ENCODE assay signal across 28 cellular contexts in the genomic region with DNA sequence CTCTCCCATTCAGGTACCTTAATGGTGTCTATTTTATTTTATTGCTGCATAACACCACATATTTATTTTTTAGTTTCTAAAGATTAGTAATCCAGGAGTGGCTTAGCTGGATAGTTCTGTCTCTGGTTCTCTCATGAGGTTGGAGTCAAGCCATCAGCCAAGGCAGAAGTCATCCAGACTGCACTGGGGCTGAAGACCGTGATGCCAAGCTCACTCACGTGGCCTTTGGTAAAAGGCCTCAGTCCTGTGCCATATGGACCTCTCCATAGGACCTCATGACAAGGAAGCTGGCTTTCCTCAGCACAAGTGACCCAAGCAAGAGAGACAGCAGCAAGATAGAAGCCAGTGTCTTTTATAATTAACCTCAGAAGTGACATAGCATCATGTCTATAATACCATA.
"Had no signal": no experiment of that assay in that cellular context is flagged by ENCODE, and none has a peak within 500 bp of the region (broad histone marks: within the 10 kb centered on the region; RNA-seq: fewer than 3 reads in every experiment).

No MANE protein-coding gene starts in this region.

- H3K9ac ChIP-seq: neural progenitor cell, parathyroid adenoma had no signal

- H2AFZ ChIP-seq: hepatocyte, neural progenitor cell, parathyroid adenoma had no signal

- H3K79me2 ChIP-seq: hepatocyte, parathyroid adenoma had no signal

- H3K36me3 ChIP-seq: neural progenitor cell, neutrophil, right atrium auricular region, right lobe of liver, thyroid gland, upper lobe of right lung had no signal

- H3K4me2 ChIP-seq: hepatocyte, neural progenitor cell, smooth muscle cell had no signal

- FAIRE-seq: urothelium cell line had no signal

- H3K9me3 Mint-ChIP-seq: mesothelial cell of epicardium; naive B cell; natural killer cell; nephron progenitor cell; neural progenitor cell; stimulated activated memory B cell treated with anti-CD40 and anti-IgM and Interleukin-4, amounts not matched to agents 10 μg/mL and 1 μg/mL and 100 μg/mL, for 72 hours had no signal

- H3K27me3 ChIP-seq: hepatocyte, neural progenitor cell, neutrophil, right atrium auricular region, right lobe of liver, stomach, testis, thyroid gland, transverse colon, upper lobe of right lung had no signal

- H3K9me3 ChIP-seq: left ventricle myocardium inferior, neutrophil, right atrium auricular region, right lobe of liver, stomach, testis, thyroid gland, transverse colon, upper lobe of right lung had no signal

- H3K4me3 Mint-ChIP-seq: mesothelial cell of epicardium; naive B cell; natural killer cell; nephron progenitor cell; neural progenitor cell; stimulated activated memory B cell treated with anti-CD40 and anti-IgM and Interleukin-4, amounts not matched to agents 10 μg/mL and 1 μg/mL and 100 μg/mL, for 72 hours had no signal

- H3K4me3 ChIP-seq: hepatocyte, left ventricle myocardium inferior, lung, neural progenitor cell, right atrium auricular region, right lobe of liver, smooth muscle cell, stomach, testis, thyroid gland, transverse colon, upper lobe of right lung had no signal

- H3K4me1 Mint-ChIP-seq: mesothelial cell of epicardium, naive B cell had no signal

- H3K27ac Mint-ChIP-seq: mesothelial cell of epicardium; naive B cell; nephron progenitor cell; neural progenitor cell; stimulated activated memory B cell treated with anti-CD40 and anti-IgM and Interleukin-4, amounts not matched to agents 10 μg/mL and 1 μg/mL and 100 μg/mL, for 72 hours had no signal

- H3K27me3 Mint-ChIP-seq: naive B cell; stimulated activated memory B cell treated with anti-CD40 and anti-IgM and Interleukin-4, amounts not matched to agents 10 μg/mL and 1 μg/mL and 100 μg/mL, for 72 hours had no signal

- H3K27ac ChIP-seq: hepatocyte, left ventricle myocardium inferior, neural progenitor cell, neutrophil, parathyroid adenoma, right atrium auricular region, right lobe of liver, stomach, testis, thyroid gland, transverse colon, upper lobe of right lung had no signal

- ATAC-seq: natural killer cell; right lobe of liver; stimulated activated memory B cell treated with anti-CD40 and anti-IgM and Interleukin-4, amounts not matched to agents 10 μg/mL and 1 μg/mL and 100 μg/mL, for 72 hours; stimulated activated naive CD8-positive, alpha-beta T cell treated with anti-CD3 and anti-CD28 coated beads, Interleukin-15, Interleukin-2, amounts not matched to agents 100 U/mL and 50 U/mL, for 24 hours; upper lobe of right lung had no signal

- H3K36me3 Mint-ChIP-seq: naive B cell, natural killer cell, neural progenitor cell had no signal

- H3K4me1 ChIP-seq: neural progenitor cell, parathyroid adenoma, testis, thyroid gland, upper lobe of right lung had no signal

- DNase-seq: islet precursor cell; left ventricle myocardium inferior; mesendoderm; naive B cell; natural killer cell; nephron progenitor cell; occipital lobe; right lobe of liver; stimulated activated CD4-positive, alpha-beta T cell treated with anti-CD3 and anti-CD28 coated beads, Interleukin-1b, Interleukin-23, amount 100 ng/mL, for 48 hours; stimulated activated CD4-positive, alpha-beta T cell treated with anti-CD3 and anti-CD28 coated beads, Interleukin-2, amount 100 ng/mL, for 48 hours; stimulated activated CD4-positive, alpha-beta T cell treated with anti-CD3 and anti-CD28 coated beads, Interleukin-4, amount 100 ng/mL, for 4 hours; stimulated activated CD8-positive, alpha-beta memory T cell treated with anti-CD3 and anti-CD28 coated beads, Interleukin-4, amount 100 ng/mL, for 48 hours; stimulated activated naive CD8-positive, alpha-beta T cell treated with anti-CD3 and anti-CD28 coated beads, Interleukin-15, Interleukin-2, amounts not matched to agents 100 U/mL and 50 U/mL, for 24 hours; stomach; testis; thyroid gland; transverse colon; upper lobe of right lung had no signal
